Comparison of ENCODE assay signal across 6 cellular contexts in genomic region chr11:120503529-120503928, GRCh38. TPM values are rescaled to one million over a fixed set of nuclear protein-coding genes. Genes with fewer than 3 reads are reported as not detected.
"Had no signal": no experiment of that assay in that cellular context is flagged by ENCODE, and none has a peak within 500 bp of the region (broad histone marks: within the 10 kb centered on the region; RNA-seq: fewer than 3 reads in every experiment).

No MANE protein-coding gene starts in this region.

RNA-seq across cellular contexts. Expression of gene GRIK4, which starts 8.0 kb away (rescaled TPM):
- total RNA-seq: activated B cell treated with CpG ODN at 0.5 μM for 24 hours; activated CD8-positive, alpha-beta T cell treated with anti-CD3 and anti-CD28 coated beads for 36 hours; activated T-helper 17 cell treated with anti-CD3 and anti-CD28 coated beads, Interleukin-2, amount 50 U/mL, for 72 hours; bronchial epithelial cell; foreskin keratinocyte; T-helper 2 cell treated with Interferon-gamma antibody and Interleukin-4, amounts not matched to agents 100 ng/mL and 5 ng/mL, for 36 hours had no signal
- polyA plus RNA-seq: foreskin keratinocyte had no signal
